Comparison of ENCODE assay signal across 16 cellular contexts in the genomic region with DNA sequence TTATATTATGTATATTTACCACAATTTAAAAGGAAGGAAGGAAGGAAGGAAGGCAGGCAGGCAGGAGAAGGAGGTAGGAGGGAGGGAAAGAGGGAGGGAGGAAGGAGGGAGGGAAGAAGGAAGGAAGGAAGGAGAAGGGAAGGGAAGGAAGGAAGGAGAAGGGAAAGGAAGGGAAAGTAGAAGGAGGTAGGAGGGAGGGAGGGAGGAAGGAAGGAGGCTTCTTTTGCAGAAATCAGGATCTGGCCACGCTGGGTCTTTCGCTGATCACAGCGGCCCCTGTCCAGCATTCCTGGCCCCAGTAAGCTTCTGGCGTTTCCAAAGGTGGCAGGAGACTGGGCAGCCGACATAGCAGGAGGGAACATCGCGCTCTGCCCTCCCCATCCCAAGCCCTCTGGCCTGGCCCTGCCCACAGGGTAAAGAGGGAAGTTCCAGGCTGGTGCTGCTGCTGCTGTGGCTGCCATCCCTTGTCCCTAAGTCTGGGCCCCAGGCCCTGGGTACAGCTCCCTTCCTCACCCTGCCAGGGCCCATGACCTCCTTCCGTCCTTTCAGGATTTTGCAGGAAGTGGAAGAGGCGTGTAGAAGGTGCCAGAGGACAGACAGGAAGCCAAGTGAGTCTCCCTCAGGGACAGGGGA. TPM values are rescaled to one million over a fixed set of nuclear protein-coding genes. Genes with fewer than 3 reads are reported as not detected.
DNase-seq lines count a peak whose midpoint lies in the region; ATAC-seq, FAIRE-seq and TF ChIP-seq lines count a peak whose summit lies in the region.
"Had no signal": no experiment of that assay in that cellular context is flagged by ENCODE, and none has a peak within 500 bp of the region (broad histone marks: within the 10 kb centered on the region; RNA-seq: fewer than 3 reads in every experiment).

No MANE protein-coding gene starts in this region.

- H3K27ac ChIP-seq in right lobe of liver, result no peak overlapping the region
- H3K27ac ChIP-seq in HepG2 (ENCODE audit: extremely low read length, insufficient read depth, low read length), result no peak overlapping the region
- peak overlapping the region; percentile 18 for H3K27ac ChIP-seq in lower lobe of right lung
- H3K27ac ChIP-seq: cardiac muscle cell had no signal

- DNase-seq in right lobe of liver, result peak in 1 of 3 donors; percentile 53
- no peak for DNase-seq in HepG2 (ENCODE audit: low spot score)
- peak; percentile 56 for DNase-seq in lower lobe of right lung
- no peak for DNase-seq in activated naive CD4-positive, alpha-beta T cell treated with anti-CD3 and anti-CD28 coated beads, Interleukin-2, amount 10 ng/mL, durations not matched to agents 7 days and 5 days
- DNase-seq in activated T-helper 2 cell treated with anti-CD3 and anti-CD28 coated beads, Interferon-gamma antibody, Interleukin-2, Interleukin-4, amounts not matched to agents 10 μg/mL and 5 μg/mL and 100 μg/mL, durations not matched to agents 14 hours and 24 hours and 36 hours (ENCODE audit: low spot score), result no peak
- DNase-seq: activated naive CD8-positive, alpha-beta T cell treated with anti-CD3 and anti-CD28 coated beads for 36 hours; activated T-cell treated with anti-CD3 and anti-CD28 coated beads, Interleukin-2, amount 50 U/mL, for 24 hours; EL; NCI-H1105 treated with DMSO at 0.1 percent for 48 hours; NK-92 treated with Interleukin-12 subunit alpha and Interleukin-12 subunit beta, amount 100 ng/mL, for 24 hours; stimulated activated CD4-positive, alpha-beta T cell treated with anti-CD3 and anti-CD28 coated beads, Interleukin-12 subunit alpha, Interleukin-12 subunit beta, amount 100 ng/mL, for 4 hours had no signal

- H3K27me3 ChIP-seq in right lobe of liver (no peaks in the 10 kb centered on the region), HepG2 (ENCODE audit: control insufficient read depth in 1 of 2, insufficient read depth in 2 of 2, low read length in 2 of 2) (peaks cover 5 to 14% of the 10 kb centered on the region in 2 experiments; a peak in 4 of 5 replicates), lower lobe of right lung (ENCODE audit: low read depth) (no peaks in the 10 kb centered on the region)
- H3K27me3 ChIP-seq: cardiac muscle cell had no signal

- no peaks in the 10 kb centered on the region for H3K36me3 Mint-ChIP-seq in dendritic cell treated with granulocyte-macrophage colony-stimulating factor and Interleukin-4, amounts not matched to agents 40 ng/mL and 50 ng/mL, for 4 days (ENCODE audit: low read depth)
- H3K36me3 Mint-ChIP-seq in activated naive CD4-positive, alpha-beta T cell treated with anti-CD3 and anti-CD28 coated beads, Interleukin-2, amount 10 ng/mL, durations not matched to agents 7 days and 5 days, result no peaks in the 10 kb centered on the region
- H3K36me3 Mint-ChIP-seq in activated T-helper 2 cell treated with anti-CD3 and anti-CD28 coated beads, Interferon-gamma antibody, Interleukin-2, Interleukin-4, amounts not matched to agents 10 μg/mL and 5 μg/mL and 100 μg/mL, durations not matched to agents 14 hours and 24 hours and 36 hours (ENCODE audit: low read depth), result no peaks in the 10 kb centered on the region
- H3K36me3 Mint-ChIP-seq: activated naive CD8-positive, alpha-beta T cell treated with anti-CD3 and anti-CD28 coated beads for 36 hours had no signal

- H3K9ac ChIP-seq in HepG2 (ENCODE audit: insufficient read depth, low read depth, low read length), result no peak overlapping the region

- no peak for TF ChIP-seq RAD21 in HepG2 (CRISPR knock-in tag; IDR thresholded peaks at IDR 0.05)

- in situ Hi-C loops in HepG2 (cut with HindIII; ENCODE audit: extremely low pct_ligation_motif_present, low pct_unique_long_range_greater_than_20kb), result no loop called here

- POLR2A ChIA-PET in HepG2 (lab: Yijun Ruan, JAX), result no interaction called here

- CTCF ChIA-PET in HepG2 (lab: Yijun Ruan, JAX; ENCODE audit: low intra/inter-chr PET ratio, low total read pairs), result no interaction called here
- CTCF ChIA-PET in activated naive CD4-positive, alpha-beta T cell treated with anti-CD3 and anti-CD28 coated beads, Interleukin-2, amount 10 ng/mL, durations not matched to agents 7 days and 5 days (lab: Charles Lee), result no interaction called here

- no TSS peak for BruUV-seq in HepG2 (replicated peaks; lab: Mats Ljungman, UMichigan)

- H3K9me3 Mint-ChIP-seq in dendritic cell treated with granulocyte-macrophage colony-stimulating factor and Interleukin-4, amounts not matched to agents 40 ng/mL and 50 ng/mL, for 4 days, result peaks cover 18% of the 10 kb centered on the region
- H3K9me3 Mint-ChIP-seq in activated naive CD4-positive, alpha-beta T cell treated with anti-CD3 and anti-CD28 coated beads, Interleukin-2, amount 10 ng/mL, durations not matched to agents 7 days and 5 days, result peaks cover 3% of the 10 kb centered on the region
- no peaks in the 10 kb centered on the region for H3K9me3 Mint-ChIP-seq in activated T-helper 2 cell treated with anti-CD3 and anti-CD28 coated beads, Interferon-gamma antibody, Interleukin-2, Interleukin-4, amounts not matched to agents 10 μg/mL and 5 μg/mL and 100 μg/mL, durations not matched to agents 14 hours and 24 hours and 36 hours
- H3K9me3 Mint-ChIP-seq: activated T-cell treated with anti-CD3 and anti-CD28 coated beads, Interleukin-2, amount 50 U/mL, for 24 hours had no signal

- TF ChIP-seq CTCF in right lobe of liver (IDR thresholded peaks at IDR 0.05), result no peak
- no peak for TF ChIP-seq CTCF in HepG2 (CRISPR knock-in tag; IDR thresholded peaks at IDR 0.05)
- TF ChIP-seq CTCF in lower lobe of right lung (IDR thresholded peaks at IDR 0.05), result no peak

- ATAC-seq in right lobe of liver, result peak; percentile 43 to 55 (median 52)
- ATAC-seq in HepG2, result no peak; the same call in 2 of the 3 replicates
- peak; percentile 46 to 60 for ATAC-seq in lower lobe of right lung
- no peak for ATAC-seq in GM21786 (IDR thresholded peaks at IDR 0.05; ENCODE audit: unreplicated experiment)
- no peak for ATAC-seq in GM18907 (IDR thresholded peaks at IDR 0.05; ENCODE audit: unreplicated experiment)

- H3K79me2 ChIP-seq in HepG2 (ENCODE audit: insufficient read depth, low read length), result no peaks in the 10 kb centered on the region

- H3K4me3 ChIP-seq in right lobe of liver (no peak overlapping the region), HepG2 (replicated peaks in 1 of 3; ENCODE audit: insufficient read depth in 1 of 3, low read depth in 2 of 3, low read length in 3 of 3) (no peak overlapping the region), lower lobe of right lung (no peak overlapping the region)
- H3K4me3 ChIP-seq: cardiac muscle cell had no signal

- H3K4me1 Mint-ChIP-seq in dendritic cell treated with granulocyte-macrophage colony-stimulating factor and Interleukin-4, amounts not matched to agents 40 ng/mL and 50 ng/mL, for 4 days (ENCODE audit: low read depth), result peaks cover 24% of the 10 kb centered on the region
- no peaks in the 10 kb centered on the region for H3K4me1 Mint-ChIP-seq in activated naive CD4-positive, alpha-beta T cell treated with anti-CD3 and anti-CD28 coated beads, Interleukin-2, amount 10 ng/mL, durations not matched to agents 7 days and 5 days
- no peaks in the 10 kb centered on the region for H3K4me1 Mint-ChIP-seq in activated T-helper 2 cell treated with anti-CD3 and anti-CD28 coated beads, Interferon-gamma antibody, Interleukin-2, Interleukin-4, amounts not matched to agents 10 μg/mL and 5 μg/mL and 100 μg/mL, durations not matched to agents 14 hours and 24 hours and 36 hours (ENCODE audit: low read depth)
- H3K4me1 Mint-ChIP-seq: activated naive CD8-positive, alpha-beta T cell treated with anti-CD3 and anti-CD28 coated beads for 36 hours had no signal

- no peak for TF ChIP-seq EP300 in HepG2 (IDR thresholded peaks at IDR 0.05; ENCODE audit: low read depth in 2 of 2, low read length in 2 of 2)
- TF ChIP-seq EP300 in HepG2 (CRISPR knock-in tag; IDR thresholded peaks at IDR 0.05; ENCODE audit: borderline replicate concordance), result no peak

- intact Hi-C loops in right lobe of liver (cut with DNase I) (no loop called here), HepG2 (cut with micrococcal nuclease; ENCODE audit: unreplicated experiment) (no loop called here), lower lobe of right lung (cut with DNase I) (no loop called here)
- intact Hi-C loops in dendritic cell treated with granulocyte-macrophage colony-stimulating factor and Interleukin-4, amounts not matched to agents 40 ng/mL and 50 ng/mL, for 4 days (cut with micrococcal nuclease), result no loop called here
- intact Hi-C loops in activated T-helper 2 cell treated with anti-CD3 and anti-CD28 coated beads, Interferon-gamma antibody, Interleukin-2, Interleukin-4, amounts not matched to agents 10 μg/mL and 5 μg/mL and 100 μg/mL, durations not matched to agents 14 hours and 24 hours and 36 hours (cut with micrococcal nuclease), result no loop called here

- H3K9me3 ChIP-seq in right lobe of liver (peaks cover 0 to 5% (median 0%) of the 10 kb centered on the region in 4 donors), HepG2 (ENCODE audit: low read length) (no peaks in the 10 kb centered on the region), lower lobe of right lung (no peaks in the 10 kb centered on the region)

- H3K27ac Mint-ChIP-seq in dendritic cell treated with granulocyte-macrophage colony-stimulating factor and Interleukin-4, amounts not matched to agents 40 ng/mL and 50 ng/mL, for 4 days, result peak overlapping the region; percentile 73
- H3K27ac Mint-ChIP-seq in activated naive CD4-positive, alpha-beta T cell treated with anti-CD3 and anti-CD28 coated beads, Interleukin-2, amount 10 ng/mL, durations not matched to agents 7 days and 5 days, result no peak overlapping the region
- H3K27ac Mint-ChIP-seq in activated T-helper 2 cell treated with anti-CD3 and anti-CD28 coated beads, Interferon-gamma antibody, Interleukin-2, Interleukin-4, amounts not matched to agents 10 μg/mL and 5 μg/mL and 100 μg/mL, durations not matched to agents 14 hours and 24 hours and 36 hours, result no peak overlapping the region
- H3K27ac Mint-ChIP-seq: activated naive CD8-positive, alpha-beta T cell treated with anti-CD3 and anti-CD28 coated beads for 36 hours; activated T-cell treated with anti-CD3 and anti-CD28 coated beads, Interleukin-2, amount 50 U/mL, for 24 hours had no signal

- H3K4me3 Mint-ChIP-seq in dendritic cell treated with granulocyte-macrophage colony-stimulating factor and Interleukin-4, amounts not matched to agents 40 ng/mL and 50 ng/mL, for 4 days, result no peak overlapping the region
- no peak overlapping the region for H3K4me3 Mint-ChIP-seq in activated naive CD4-positive, alpha-beta T cell treated with anti-CD3 and anti-CD28 coated beads, Interleukin-2, amount 10 ng/mL, durations not matched to agents 7 days and 5 days
- H3K4me3 Mint-ChIP-seq in activated T-helper 2 cell treated with anti-CD3 and anti-CD28 coated beads, Interferon-gamma antibody, Interleukin-2, Interleukin-4, amounts not matched to agents 10 μg/mL and 5 μg/mL and 100 μg/mL, durations not matched to agents 14 hours and 24 hours and 36 hours (ENCODE audit: low read depth), result no peak overlapping the region
- H3K4me3 Mint-ChIP-seq: activated naive CD8-positive, alpha-beta T cell treated with anti-CD3 and anti-CD28 coated beads for 36 hours; activated T-cell treated with anti-CD3 and anti-CD28 coated beads, Interleukin-2, amount 50 U/mL, for 24 hours; stimulated activated naive CD8-positive, alpha-beta T cell treated with anti-CD3 and anti-CD28 coated beads, Interleukin-15, Interleukin-2, amounts not matched to agents 100 ng/mL and 50 ng/mL, for 24 hours had no signal

- TF ChIP-seq POLR2A in right lobe of liver (IDR thresholded peaks at IDR 0.05), result no peak
- TF ChIP-seq POLR2A in HepG2 (IDR thresholded peaks at IDR 0.05; ENCODE audit: insufficient read depth in 1 of 2, low read depth in 2 of 2, low read length in 2 of 2), result no peak

- WGBS in right lobe of liver (ENCODE audit: insufficient coverage, low coverage, low lambda C conversion rate, missing lambda C conversion rate), result 36% methylated on average over 6 of the region's 9 CpGs
- WGBS in HepG2 (ENCODE audit: low lambda C conversion rate), result 45% methylated on average over 9 of the region's 9 CpGs

- H4K20me1 ChIP-seq in HepG2 (ENCODE audit: insufficient read depth, low read length), result no peaks in the 10 kb centered on the region

- H3K4me1 ChIP-seq in right lobe of liver, result no peaks in the 10 kb centered on the region
- H3K4me1 ChIP-seq in HepG2 (ENCODE audit: insufficient read depth, low read length), result no peaks in the 10 kb centered on the region
- peaks cover 7% of the 10 kb centered on the region for H3K4me1 ChIP-seq in lower lobe of right lung

- no peak overlapping the region for H3K4me2 ChIP-seq in HepG2 (ENCODE audit: low read depth, low read length)

- H2AFZ ChIP-seq in HepG2 (ENCODE audit: low read length), result no peak overlapping the region

- H3K27me3 Mint-ChIP-seq in dendritic cell treated with granulocyte-macrophage colony-stimulating factor and Interleukin-4, amounts not matched to agents 40 ng/mL and 50 ng/mL, for 4 days, result peaks cover 19% of the 10 kb centered on the region
- peaks cover 43% of the 10 kb centered on the region for H3K27me3 Mint-ChIP-seq in activated naive CD4-positive, alpha-beta T cell treated with anti-CD3 and anti-CD28 coated beads, Interleukin-2, amount 10 ng/mL, durations not matched to agents 7 days and 5 days
- H3K27me3 Mint-ChIP-seq in activated T-helper 2 cell treated with anti-CD3 and anti-CD28 coated beads, Interferon-gamma antibody, Interleukin-2, Interleukin-4, amounts not matched to agents 10 μg/mL and 5 μg/mL and 100 μg/mL, durations not matched to agents 14 hours and 24 hours and 36 hours (ENCODE audit: low read depth), result peaks cover 12% of the 10 kb centered on the region
- H3K27me3 Mint-ChIP-seq: activated naive CD8-positive, alpha-beta T cell treated with anti-CD3 and anti-CD28 coated beads for 36 hours; activated T-cell treated with anti-CD3 and anti-CD28 coated beads, Interleukin-2, amount 50 U/mL, for 24 hours; stimulated activated naive CD8-positive, alpha-beta T cell treated with anti-CD3 and anti-CD28 coated beads, Interleukin-15, Interleukin-2, amounts not matched to agents 100 ng/mL and 50 ng/mL, for 24 hours had no signal

- no peak for FAIRE-seq in HepG2 (lab: Jason Lieb, UNC)

- no peaks in the 10 kb centered on the region for H3K36me3 ChIP-seq in right lobe of liver
- no peaks in the 10 kb centered on the region for H3K36me3 ChIP-seq in HepG2 (replicated peaks in 1 of 2; ENCODE audit: control insufficient read depth in 1 of 2, insufficient read depth in 2 of 2, low read length in 2 of 2)
- no peaks in the 10 kb centered on the region for H3K36me3 ChIP-seq in lower lobe of right lung
- H3K36me3 ChIP-seq: cardiac muscle cell had no signal

RNA-seq across cellular contexts. Expression of gene NCOR2, which starts 14.5 kb away (rescaled TPM):
- total RNA-seq in right lobe of liver (10 to 100 TPM; 38.1 to 87.5 (median 45.0) TPM), HepG2 (2016; rRNA removed; fragmentation: Illumina TruSeq; extraction: Trizol) (5.7 and 6.1 TPM in 2 replicates), lower lobe of right lung (318 TPM)
- 10.5 and 12.4 TPM in 2 replicates for total RNA-seq in HepG2 (2016; cell fraction: cytosol; rRNA removed; fragmentation: Illumina TruSeq; extraction: Trizol; ENCODE audit: low read depth)
- total RNA-seq in HepG2 (2016; cell fraction: insoluble cytoplasmic fraction; rRNA removed; fragmentation: Illumina TruSeq; extraction: Trizol), result 5.6 and 7.1 TPM in 2 replicates
- total RNA-seq in HepG2 (2016; cell fraction: membrane; rRNA removed; fragmentation: Illumina TruSeq; extraction: Trizol), result 15.2 and 16.6 TPM in 2 replicates
- total RNA-seq in HepG2 (2016; cell fraction: nucleus; rRNA removed; fragmentation: Illumina TruSeq; extraction: Trizol), result 12.4 and 13.1 TPM in 2 replicates
- 4.5 and 4.8 TPM in 2 replicates for polyA plus RNA-seq in HepG2 (2011; rRNA removed)
- 2.8 and 4.1 TPM in 2 replicates for polyA plus RNA-seq in HepG2 (2011; cell fraction: cytosol; rRNA removed)
- 30.4 and 39.4 TPM in 2 replicates for polyA plus RNA-seq in HepG2 (2011; cell fraction: nucleus; rRNA removed)
- 32.8 and 41.1 TPM in 2 replicates for polyA plus RNA-seq in HepG2 (2012)
- polyA plus RNA-seq in HepG2 (2016; cell fraction: cytosol; fragmentation: Illumina TruSeq; extraction: Trizol; ENCODE audit: low read depth), result 2.8 and 3.1 TPM in 2 replicates
- 17.3 and 24.8 TPM in 2 replicates for polyA plus RNA-seq in HepG2 (2016; cell fraction: insoluble cytoplasmic fraction; fragmentation: Illumina TruSeq; extraction: Trizol; ENCODE audit: low read depth)
- polyA plus RNA-seq in HepG2 (2016; cell fraction: membrane; fragmentation: Illumina TruSeq; extraction: Trizol; ENCODE audit: low read depth), result 7.1 and 8.9 TPM in 2 replicates
- polyA plus RNA-seq in HepG2 (2016; cell fraction: nucleus; fragmentation: Illumina TruSeq; extraction: Trizol; ENCODE audit: insufficient read depth, low read depth), result 43.0 and 54.1 TPM in 2 replicates
- polyA minus RNA-seq in HepG2 (2011; rRNA and poly(A)+ RNA removed; ENCODE audit: low replicate concordance), result 21.9 and 23.2 TPM in 2 replicates
- polyA minus RNA-seq in HepG2 (2011; cell fraction: cytosol; rRNA and poly(A)+ RNA removed), result 16.5 and 17.0 TPM in 2 replicates
- 20.9 and 22.6 TPM in 2 replicates for polyA minus RNA-seq in HepG2 (2011; cell fraction: nucleus; rRNA and poly(A)+ RNA removed)
- total RNA-seq in activated T-helper 2 cell treated with anti-CD3 and anti-CD28 coated beads, Interferon-gamma antibody, Interleukin-2, Interleukin-4, amounts not matched to agents 10 μg/mL and 5 μg/mL and 100 μg/mL, durations not matched to agents 14 hours and 24 hours and 36 hours, result 109 and 119 TPM in 2 replicates

Comparison
In these comparisons a context has a peak if more than half of its experiments do, and no peak if none do; other contexts are left out.
1. ATAC-seq: peak in right lobe of liver (4 of 4) and lower lobe of right lung (2 of 2); none in HepG2 (single experiment), GM21786 (single experiment) and GM18907 (single experiment).